7 cellular contexts compared by ENCODE assay signal in genomic region chr5:61677220-61677619, GRCh38.
"Had no signal": no experiment of that assay in that cellular context is flagged by ENCODE, and none has a peak within 500 bp of the region (broad histone marks: within the 10 kb centered on the region; RNA-seq: fewer than 3 reads in every experiment).

No MANE protein-coding gene starts in this region.

- H3K27ac ChIP-seq: GM23248 had no signal

- ATAC-seq: HCT116 had no signal

- FAIRE-seq: HTR-8/SVneo had no signal

- H3K9me3 ChIP-seq: HAP-1 had no signal

- DNase-seq: GM23248, GOT3, H7, KG1 had no signal

- H3K4me3 ChIP-seq: GM23248, HAP-1 had no signal

- H3K36me3 ChIP-seq: HAP-1 had no signal
